ENCODE assay signal across 8 cellular contexts in genomic region chr16:50065241-50065623, GRCh38. TPM values are rescaled to one million over a fixed set of nuclear protein-coding genes. Genes with fewer than 3 reads are reported as not detected.
DNase-seq lines count a peak whose midpoint lies in the region; ATAC-seq and TF ChIP-seq lines count a peak whose summit lies in the region.

No MANE protein-coding gene starts in this region.

- peak overlapping the region; percentile 81 for H3K27ac Mint-ChIP-seq in activated naive CD4-positive, alpha-beta T cell treated with anti-CD3 and anti-CD28 coated beads for 36 hours
- peak overlapping the region; percentile 62 for H3K27ac Mint-ChIP-seq in activated naive CD8-positive, alpha-beta T cell treated with anti-CD3 and anti-CD28 coated beads for 36 hours

- CTCF ChIA-PET in activated naive CD4-positive, alpha-beta T cell treated with anti-CD3 and anti-CD28 coated beads for 36 hours (lab: Charles Lee): interaction anchor here (4.7 to 5.9 kb wide), 2 partner anchors 41 to 146 kb away, joined by 45 to 52 read pairs; partner anchors contain the start of gene CNEP1R1

- no peak for TF ChIP-seq CTCF in thyroid gland (IDR thresholded peaks at IDR 0.05)

- H3K9me3 ChIP-seq in thyroid gland: no peaks in the 10 kb centered on the region

- no peaks in the 10 kb centered on the region for H3K27me3 ChIP-seq in layer of hippocampus (ENCODE audit: control insufficient read depth, insufficient read depth, low read length)
- H3K27me3 ChIP-seq in thyroid gland: no peaks in the 10 kb centered on the region

- intact Hi-C loops in activated naive CD4-positive, alpha-beta T cell treated with anti-CD3 and anti-CD28 coated beads for 36 hours (cut with micrococcal nuclease): loop anchor here (1.0 to 5.0 kb wide), 4 partner anchors 87 to 676 kb away; partner anchors contain the start of gene ADCY7
- intact Hi-C loops in thyroid gland (cut with DNase I): loop anchor here (10.0 kb wide), 1 partner anchor 90 kb away; the partner anchor contains the start of gene TENT4B

- no peak for DNase-seq in activated naive CD4-positive, alpha-beta T cell treated with anti-CD3 and anti-CD28 coated beads for 36 hours
- DNase-seq in activated naive CD4-positive, alpha-beta T cell treated with anti-CD3 and anti-CD28 coated beads, Interleukin-2, amount 50 U/mL, for 16 hours: no peak
- no peak for DNase-seq in activated naive CD8-positive, alpha-beta T cell treated with anti-CD3 and anti-CD28 coated beads for 36 hours
- DNase-seq in thyroid gland (no peak), SIG-M5 (lab: John Stamatoyannopoulos, UW) (no peak), NCI-H2227 (lab: John Stamatoyannopoulos, UW; ENCODE audit: unreplicated experiment) (no peak)

- H3K9me3 Mint-ChIP-seq in activated naive CD4-positive, alpha-beta T cell treated with anti-CD3 and anti-CD28 coated beads for 36 hours: no peaks in the 10 kb centered on the region
- no peaks in the 10 kb centered on the region for H3K9me3 Mint-ChIP-seq in activated naive CD8-positive, alpha-beta T cell treated with anti-CD3 and anti-CD28 coated beads for 36 hours

- H3K4me1 ChIP-seq in thyroid gland: peaks cover 4 to 7% of the 10 kb centered on the region in 2 donors

- H3K4me1 Mint-ChIP-seq in activated naive CD4-positive, alpha-beta T cell treated with anti-CD3 and anti-CD28 coated beads for 36 hours (ENCODE audit: low read depth): peaks cover 24% of the 10 kb centered on the region
- peaks cover 38% of the 10 kb centered on the region for H3K4me1 Mint-ChIP-seq in activated naive CD8-positive, alpha-beta T cell treated with anti-CD3 and anti-CD28 coated beads for 36 hours

- 77 to 84% methylated on average over 8 of the region's 8 CpGs for WGBS in thyroid gland, 2 donors

- H3K36me3 Mint-ChIP-seq in activated naive CD4-positive, alpha-beta T cell treated with anti-CD3 and anti-CD28 coated beads for 36 hours (ENCODE audit: low read depth): peaks cover 8% of the 10 kb centered on the region
- H3K36me3 Mint-ChIP-seq in activated naive CD8-positive, alpha-beta T cell treated with anti-CD3 and anti-CD28 coated beads for 36 hours: peaks cover 24% of the 10 kb centered on the region

- H3K27me3 Mint-ChIP-seq in activated naive CD4-positive, alpha-beta T cell treated with anti-CD3 and anti-CD28 coated beads for 36 hours (ENCODE audit: low read depth): no peaks in the 10 kb centered on the region
- no peaks in the 10 kb centered on the region for H3K27me3 Mint-ChIP-seq in activated naive CD8-positive, alpha-beta T cell treated with anti-CD3 and anti-CD28 coated beads for 36 hours

- H3K27ac ChIP-seq in layer of hippocampus (ENCODE audit: low read depth, low read length) (peak overlapping the region; percentile 52), thyroid gland (peak overlapping the region in 2 of 3 donors; percentile 90 to 93)

- TF ChIP-seq POLR2A in thyroid gland (IDR thresholded peaks at IDR 0.05): no peak

- H3K36me3 ChIP-seq in thyroid gland: peaks cover 0 to 3% of the 10 kb centered on the region in 2 donors

- H3K4me3 Mint-ChIP-seq in activated naive CD4-positive, alpha-beta T cell treated with anti-CD3 and anti-CD28 coated beads for 36 hours: peak overlapping the region; percentile 86
- H3K4me3 Mint-ChIP-seq in activated naive CD8-positive, alpha-beta T cell treated with anti-CD3 and anti-CD28 coated beads for 36 hours: peak overlapping the region; percentile 84

- H3K4me3 ChIP-seq in thyroid gland (replicated peaks in 1 of 3): no peak overlapping the region

- no peak for ATAC-seq in GM21737 (IDR thresholded peaks at IDR 0.05; ENCODE audit: unreplicated experiment)

RNA-seq across cellular contexts. Expression of gene HEATR3, which starts 0.5 kb away (rescaled TPM):
- total RNA-seq in activated naive CD4-positive, alpha-beta T cell treated with anti-CD3 and anti-CD28 coated beads for 36 hours: 10 to 100 TPM; 16.3 to 17.5 TPM
- 10 to 100 TPM; 26.8 to 27.6 TPM for total RNA-seq in activated naive CD8-positive, alpha-beta T cell treated with anti-CD3 and anti-CD28 coated beads for 36 hours
- total RNA-seq in thyroid gland: 10 to 100 TPM; 12.6 to 24.1 (median 17.9) TPM

RNA-seq across cellular contexts. Expression of gene CNEP1R1, which starts 40.2 kb away (rescaled TPM):
- 10 to 100 TPM; 28.2 to 30.9 TPM for total RNA-seq in activated naive CD4-positive, alpha-beta T cell treated with anti-CD3 and anti-CD28 coated beads for 36 hours
- 10 to 100 TPM; 15.6 to 16.0 TPM for total RNA-seq in activated naive CD8-positive, alpha-beta T cell treated with anti-CD3 and anti-CD28 coated beads for 36 hours
- total RNA-seq in thyroid gland: 10 to 100 TPM in 2 of 4 donors, 1 to 10 TPM in 2; 7.0 to 13.1 (median 10.8) TPM
